Comparison of ENCODE assay signal across 1 cellular context in genomic region chr1:37553927-37554808, GRCh38.
TF ChIP-seq lines count a peak whose summit lies in the region.

A gene with protein sequence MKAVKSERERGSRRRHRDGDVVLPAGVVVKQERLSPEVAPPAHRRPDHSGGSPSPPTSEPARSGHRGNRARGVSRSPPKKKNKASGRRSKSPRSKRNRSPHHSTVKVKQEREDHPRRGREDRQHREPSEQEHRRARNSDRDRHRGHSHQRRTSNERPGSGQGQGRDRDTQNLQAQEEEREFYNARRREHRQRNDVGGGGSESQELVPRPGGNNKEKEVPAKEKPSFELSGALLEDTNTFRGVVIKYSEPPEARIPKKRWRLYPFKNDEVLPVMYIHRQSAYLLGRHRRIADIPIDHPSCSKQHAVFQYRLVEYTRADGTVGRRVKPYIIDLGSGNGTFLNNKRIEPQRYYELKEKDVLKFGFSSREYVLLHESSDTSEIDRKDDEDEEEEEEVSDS (minus strand): TSS chr1:37554293. CDS start chr1:37554229, 64 bp downstream.

TF ChIP-seq in K562, 482 proteins besides CTCF, POLR2A, EP300 and RAD21 (continued from another document and continues in another):
- TF ChIP-seq PRDM10 (IDR thresholded peaks at IDR 0.05; ENCODE audit: partially characterized antibody) (peak; percentile 33), HDAC6 (IDR thresholded peaks at IDR 0.05; ENCODE audit: low read depth, low read length) (no peak), ZFP91 (CRISPR knock-in tag; IDR thresholded peaks at IDR 0.05) (no peak), ETV5 (CRISPR knock-in tag; IDR thresholded peaks at IDR 0.05; ENCODE audit: low read depth) (peak; percentile 27; the same call in 1 of the 2 replicates), MAX (CRISPR knock-in tag; IDR thresholded peaks at IDR 0.05) (peak; percentile 58; the same call in 1 of the 2 replicates), TGIF2 (CRISPR knock-in tag; IDR thresholded peaks at IDR 0.05) (peak; percentile 36; the same call in 1 of the 2 replicates), PHF8 (IDR thresholded peaks at IDR 0.05; ENCODE audit: borderline replicate concordance, low read length) (peak; percentile 97), ZNF12 (CRISPR knock-in tag; IDR thresholded peaks at IDR 0.05) (0 out of 2 replicates have a peak, but pooled peaks have one; percentile 14), THAP12 (CRISPR knock-in tag; IDR thresholded peaks at IDR 0.05) (peak; percentile 52; the same call in 1 of the 2 replicates), SP2 (IDR thresholded peaks at IDR 0.05; ENCODE audit: extremely low read depth, low read depth, low read length, poor library complexity, severe bottlenecking) (no peak), HNRNPL (IDR thresholded peaks at IDR 0.05; ENCODE audit: low read depth, low read length) (no peak), SOX6 (IDR thresholded peaks at IDR 0.05) (peak; percentile 38; the same call in 1 of the 2 replicates), ZNF76 (CRISPR knock-in tag; IDR thresholded peaks at IDR 0.05; ENCODE audit: borderline replicate concordance) (no peak), RB1 (IDR thresholded peaks at IDR 0.05; ENCODE audit: low read depth) (peak; percentile 49), SAP30 (IDR thresholded peaks at IDR 0.05; ENCODE audit: borderline replicate concordance, insufficient read depth, low read depth, low read length, poor library complexity, severe bottlenecking) (peak; percentile 68), ZNF695 (CRISPR knock-in tag; IDR thresholded peaks at IDR 0.05) (no peak), ERF (CRISPR knock-in tag; IDR thresholded peaks at IDR 0.05) (0 out of 2 replicates have a peak, but pooled peaks have one; percentile 39), FOXP1 (CRISPR knock-in tag; IDR thresholded peaks at IDR 0.05) (peak; percentile 54; the same call in 1 of the 2 replicates), MAZ (CRISPR knock-in tag; conservative IDR thresholded peaks at IDR 0.05 in 1 of 2, IDR thresholded peaks at IDR 0.05 in 1 of 2) (peak; percentile 59 to 71; a peak in 3 of 4 replicates), ZKSCAN3 (CRISPR knock-in tag; IDR thresholded peaks at IDR 0.05) (no peak), SRSF1 (IDR thresholded peaks at IDR 0.05; ENCODE audit: low read depth, low read length) (no peak), BRD4 (IDR thresholded peaks at IDR 0.05) (0 out of 2 replicates have a peak, but pooled peaks have one; percentile 52), MYC (IDR thresholded peaks at IDR 0.05; ENCODE audit: low read depth, low read length) (peak; percentile 81), MYC (CRISPR knock-in tag; IDR thresholded peaks at IDR 0.05; ENCODE audit: borderline replicate concordance, low read depth) (no peak), RBFOX2 (IDR thresholded peaks at IDR 0.05; ENCODE audit: low read depth, low read length) (peak; percentile 92), ZNF212 (CRISPR knock-in tag; IDR thresholded peaks at IDR 0.05) (peak; percentile 42; the same call in 1 of the 2 replicates), NBN (IDR thresholded peaks at IDR 0.05; ENCODE audit: low read depth) (peak; percentile 81), VEZF1 (CRISPR knock-in tag; IDR thresholded peaks at IDR 0.05) (peak; percentile 49; the same call in 1 of the 2 replicates), LARP7 (IDR thresholded peaks at IDR 0.05) (0 out of 2 replicates have a peak, but pooled peaks have one; percentile 77), PYGO2 (tag; IDR thresholded peaks at IDR 0.05) (no peak), TCF3 (CRISPR knock-in tag; IDR thresholded peaks at IDR 0.05) (0 out of 2 replicates have a peak, but pooled peaks have one; percentile 7), NR2C1 (IDR thresholded peaks at IDR 0.05) (peak; percentile 99), NR2C1 (tag; IDR thresholded peaks at IDR 0.05) (peak; percentile 100), BCOR (IDR thresholded peaks at IDR 0.05) (peak; percentile 100), ZC3H8 (IDR thresholded peaks at IDR 0.05) (peak; percentile 64; the same call in 1 of the 2 replicates), KDM5B (IDR thresholded peaks at IDR 0.05; ENCODE audit: insufficient replicate concordance, low read depth, low read length) (peak; percentile 86), NR4A1 (CRISPR knock-in tag; IDR thresholded peaks at IDR 0.05) (peak; percentile 77; the same call in 1 of the 2 replicates), NR4A1 (tag; IDR thresholded peaks at IDR 0.05) (no peak)
- TF ChIP-seq, protein P1, sequence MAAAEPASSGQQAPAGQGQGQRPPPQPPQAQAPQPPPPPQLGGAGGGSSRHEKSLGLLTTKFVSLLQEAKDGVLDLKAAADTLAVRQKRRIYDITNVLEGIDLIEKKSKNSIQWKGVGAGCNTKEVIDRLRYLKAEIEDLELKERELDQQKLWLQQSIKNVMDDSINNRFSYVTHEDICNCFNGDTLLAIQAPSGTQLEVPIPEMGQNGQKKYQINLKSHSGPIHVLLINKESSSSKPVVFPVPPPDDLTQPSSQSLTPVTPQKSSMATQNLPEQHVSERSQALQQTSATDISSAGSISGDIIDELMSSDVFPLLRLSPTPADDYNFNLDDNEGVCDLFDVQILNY (CRISPR knock-in tag; IDR thresholded peaks at IDR 0.05), result no peak
- TF ChIP-seq, protein P2, sequence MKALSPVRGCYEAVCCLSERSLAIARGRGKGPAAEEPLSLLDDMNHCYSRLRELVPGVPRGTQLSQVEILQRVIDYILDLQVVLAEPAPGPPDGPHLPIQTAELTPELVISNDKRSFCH (CRISPR knock-in tag; IDR thresholded peaks at IDR 0.05), result 0 out of 2 replicates have a peak, but pooled peaks have one; percentile 2
- TF ChIP-seq, protein P2 (tag; IDR thresholded peaks at IDR 0.05), result peak; percentile 45; the same call in 1 of the 2 replicates
- TF ChIP-seq, protein P3, sequence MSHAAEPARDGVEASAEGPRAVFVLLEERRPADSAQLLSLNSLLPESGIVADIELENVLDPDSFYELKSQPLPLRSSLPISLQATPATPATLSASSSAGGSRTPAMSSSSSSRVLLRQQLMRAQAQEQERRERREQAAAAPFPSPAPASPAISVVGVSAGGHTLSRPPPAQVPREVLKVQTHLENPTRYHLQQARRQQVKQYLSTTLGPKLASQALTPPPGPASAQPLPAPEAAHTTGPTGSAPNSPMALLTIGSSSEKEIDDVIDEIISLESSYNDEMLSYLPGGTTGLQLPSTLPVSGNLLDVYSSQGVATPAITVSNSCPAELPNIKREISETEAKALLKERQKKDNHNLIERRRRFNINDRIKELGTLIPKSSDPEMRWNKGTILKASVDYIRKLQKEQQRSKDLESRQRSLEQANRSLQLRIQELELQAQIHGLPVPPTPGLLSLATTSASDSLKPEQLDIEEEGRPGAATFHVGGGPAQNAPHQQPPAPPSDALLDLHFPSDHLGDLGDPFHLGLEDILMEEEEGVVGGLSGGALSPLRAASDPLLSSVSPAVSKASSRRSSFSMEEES (CRISPR knock-in tag; IDR thresholded peaks at IDR 0.05), result peak; percentile 99
- TF ChIP-seq, protein P4, sequence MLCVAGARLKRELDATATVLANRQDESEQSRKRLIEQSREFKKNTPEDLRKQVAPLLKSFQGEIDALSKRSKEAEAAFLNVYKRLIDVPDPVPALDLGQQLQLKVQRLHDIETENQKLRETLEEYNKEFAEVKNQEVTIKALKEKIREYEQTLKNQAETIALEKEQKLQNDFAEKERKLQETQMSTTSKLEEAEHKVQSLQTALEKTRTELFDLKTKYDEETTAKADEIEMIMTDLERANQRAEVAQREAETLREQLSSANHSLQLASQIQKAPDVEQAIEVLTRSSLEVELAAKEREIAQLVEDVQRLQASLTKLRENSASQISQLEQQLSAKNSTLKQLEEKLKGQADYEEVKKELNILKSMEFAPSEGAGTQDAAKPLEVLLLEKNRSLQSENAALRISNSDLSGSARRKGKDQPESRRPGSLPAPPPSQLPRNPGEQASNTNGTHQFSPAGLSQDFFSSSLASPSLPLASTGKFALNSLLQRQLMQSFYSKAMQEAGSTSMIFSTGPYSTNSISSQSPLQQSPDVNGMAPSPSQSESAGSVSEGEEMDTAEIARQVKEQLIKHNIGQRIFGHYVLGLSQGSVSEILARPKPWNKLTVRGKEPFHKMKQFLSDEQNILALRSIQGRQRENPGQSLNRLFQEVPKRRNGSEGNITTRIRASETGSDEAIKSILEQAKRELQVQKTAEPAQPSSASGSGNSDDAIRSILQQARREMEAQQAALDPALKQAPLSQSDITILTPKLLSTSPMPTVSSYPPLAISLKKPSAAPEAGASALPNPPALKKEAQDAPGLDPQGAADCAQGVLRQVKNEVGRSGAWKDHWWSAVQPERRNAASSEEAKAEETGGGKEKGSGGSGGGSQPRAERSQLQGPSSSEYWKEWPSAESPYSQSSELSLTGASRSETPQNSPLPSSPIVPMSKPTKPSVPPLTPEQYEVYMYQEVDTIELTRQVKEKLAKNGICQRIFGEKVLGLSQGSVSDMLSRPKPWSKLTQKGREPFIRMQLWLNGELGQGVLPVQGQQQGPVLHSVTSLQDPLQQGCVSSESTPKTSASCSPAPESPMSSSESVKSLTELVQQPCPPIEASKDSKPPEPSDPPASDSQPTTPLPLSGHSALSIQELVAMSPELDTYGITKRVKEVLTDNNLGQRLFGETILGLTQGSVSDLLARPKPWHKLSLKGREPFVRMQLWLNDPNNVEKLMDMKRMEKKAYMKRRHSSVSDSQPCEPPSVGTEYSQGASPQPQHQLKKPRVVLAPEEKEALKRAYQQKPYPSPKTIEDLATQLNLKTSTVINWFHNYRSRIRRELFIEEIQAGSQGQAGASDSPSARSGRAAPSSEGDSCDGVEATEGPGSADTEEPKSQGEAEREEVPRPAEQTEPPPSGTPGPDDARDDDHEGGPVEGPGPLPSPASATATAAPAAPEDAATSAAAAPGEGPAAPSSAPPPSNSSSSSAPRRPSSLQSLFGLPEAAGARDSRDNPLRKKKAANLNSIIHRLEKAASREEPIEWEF (CRISPR knock-in tag; IDR thresholded peaks at IDR 0.05), result no peak
- TF ChIP-seq, protein P5, sequence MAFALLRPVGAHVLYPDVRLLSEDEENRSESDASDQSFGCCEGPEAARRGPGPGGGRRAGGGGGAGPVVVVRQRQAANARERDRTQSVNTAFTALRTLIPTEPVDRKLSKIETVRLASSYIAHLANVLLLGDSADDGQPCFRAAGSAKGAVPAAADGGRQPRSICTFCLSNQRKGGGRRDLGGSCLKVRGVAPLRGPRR (CRISPR knock-in tag; IDR thresholded peaks at IDR 0.05), result no peak; the same call in 1 of the 2 replicates
